8 cellular contexts compared by ENCODE assay signal in the genomic region with DNA sequence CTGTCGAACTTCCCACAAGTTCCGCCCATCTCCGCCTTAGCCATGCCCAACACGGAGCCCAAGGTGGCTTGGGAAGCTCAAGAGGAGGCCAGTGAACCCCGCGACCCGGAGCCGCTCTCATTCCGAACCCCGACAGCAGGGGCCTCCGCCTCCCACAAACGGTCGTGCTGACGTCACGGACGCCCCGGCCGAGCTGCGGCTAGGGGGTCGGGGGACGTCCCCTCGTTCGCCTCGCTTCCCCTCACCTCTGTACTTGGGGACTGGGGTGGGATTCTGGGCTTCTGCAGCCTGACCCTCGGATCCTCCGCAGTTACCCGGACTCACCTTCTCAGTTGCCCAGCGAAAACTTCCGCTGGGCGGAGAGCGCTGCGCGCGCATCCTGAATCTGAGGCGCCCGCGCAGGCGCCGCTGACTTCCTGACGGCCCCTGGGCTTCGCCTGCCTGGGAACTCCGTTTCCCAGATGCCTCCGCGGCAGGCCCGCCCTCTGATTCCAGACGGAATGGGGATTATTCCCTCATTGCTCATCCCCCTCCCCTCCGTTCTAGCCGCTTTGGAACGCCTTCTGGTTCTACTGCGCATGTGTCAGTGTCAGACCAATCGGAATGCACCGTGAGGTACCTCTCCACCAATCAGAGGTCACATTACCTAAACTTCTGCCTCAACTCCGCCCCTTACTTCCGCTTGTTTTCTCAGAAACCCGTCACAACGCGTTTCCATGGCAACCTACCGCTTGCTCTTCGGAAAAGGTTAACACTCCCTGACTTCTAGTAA. TPM values are rescaled to one million over a fixed set of nuclear protein-coding genes. Genes with fewer than 3 reads are reported as not detected.
A peak's percentile ranks its signal among the peaks of the same experiment; 100 is the strongest.
DNase-seq lines count a peak whose midpoint lies in the region; ATAC-seq and TF ChIP-seq lines count a peak whose summit lies in the region.

A gene with protein sequence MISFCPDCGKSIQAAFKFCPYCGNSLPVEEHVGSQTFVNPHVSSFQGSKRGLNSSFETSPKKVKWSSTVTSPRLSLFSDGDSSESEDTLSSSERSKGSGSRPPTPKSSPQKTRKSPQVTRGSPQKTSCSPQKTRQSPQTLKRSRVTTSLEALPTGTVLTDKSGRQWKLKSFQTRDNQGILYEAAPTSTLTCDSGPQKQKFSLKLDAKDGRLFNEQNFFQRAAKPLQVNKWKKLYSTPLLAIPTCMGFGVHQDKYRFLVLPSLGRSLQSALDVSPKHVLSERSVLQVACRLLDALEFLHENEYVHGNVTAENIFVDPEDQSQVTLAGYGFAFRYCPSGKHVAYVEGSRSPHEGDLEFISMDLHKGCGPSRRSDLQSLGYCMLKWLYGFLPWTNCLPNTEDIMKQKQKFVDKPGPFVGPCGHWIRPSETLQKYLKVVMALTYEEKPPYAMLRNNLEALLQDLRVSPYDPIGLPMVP (minus strand): TSS at position 351 of the 772 bp plus-strand sequence. CDS start 9,210 bp downstream, outside the sequence.

- H4K20me1 ChIP-seq in DOHH2 (ENCODE audit: control insufficient read depth, insufficient read depth, low read depth, low read length) (peaks cover 9% of the 10 kb centered on the region; the same call in 1 of the 2 replicates), Karpas-422 (ENCODE audit: insufficient read depth, low read depth, low read length) (no peaks in the 10 kb centered on the region)

- H3K27me3 ChIP-seq in DOHH2 (ENCODE audit: control insufficient read depth, low read length) (no peaks in the 10 kb centered on the region), Karpas-422 (ENCODE audit: low read length) (no peaks in the 10 kb centered on the region), esophagus muscularis mucosa (no peaks in the 10 kb centered on the region), muscle layer of duodenum (ENCODE audit: low read depth, low read length) (no peaks in the 10 kb centered on the region)

- peaks cover 36% of the 10 kb centered on the region for H3K4me1 ChIP-seq in DOHH2 (ENCODE audit: control insufficient read depth, low read length)
- H3K4me1 ChIP-seq in Karpas-422 (ENCODE audit: low read length) = peaks cover 29% of the 10 kb centered on the region
- peaks cover 22 to 64% (median 42%) of the 10 kb centered on the region in 4 donors for H3K4me1 ChIP-seq in esophagus muscularis mucosa
- H3K4me1 ChIP-seq in muscle layer of duodenum (ENCODE audit: control insufficient read depth in 1 of 2, insufficient read depth in 2 of 2, low read length in 2 of 2) = peaks cover 5 to 25% of the 10 kb centered on the region in 2 donors

- H3K9me2 ChIP-seq in DOHH2 (replicated peaks; ENCODE audit: control insufficient read depth, low read length) = no peaks in the 10 kb centered on the region
- H3K9me2 ChIP-seq in Karpas-422 (replicated peaks; ENCODE audit: insufficient read depth, low read length) = no peaks in the 10 kb centered on the region

- peak; percentile 51 for TF ChIP-seq POLR2A in esophagus muscularis mucosa (IDR thresholded peaks at IDR 0.05; ENCODE audit: low read depth)

- 0% methylated on average over 18 of the region's 59 CpGs for WGBS in esophagus muscularis mucosa

- H3F3A ChIP-seq in DOHH2 (ENCODE audit: control insufficient read depth, insufficient read depth) = no peaks in the 10 kb centered on the region

- H3K27ac ChIP-seq in DOHH2 (ENCODE audit: low read depth, low read length) (peak within 1 kb of the TSS; percentile 32), Karpas-422 (ENCODE audit: low read length) (peak within 1 kb of the TSS; percentile 26; the same call in 1 of the 2 replicates), esophagus muscularis mucosa (replicated peaks in 1 of 4) (peak within 1 kb of the TSS; percentile 86 to 93 (median 90)), muscle layer of duodenum (ENCODE audit: low read length) (peak within 1 kb of the TSS; percentile 86)

- TF ChIP-seq CTCF in DOHH2 (IDR thresholded peaks at IDR 0.05; ENCODE audit: low read depth, low read length, poor library complexity, severe bottlenecking) (peak; percentile 3), esophagus muscularis mucosa (IDR thresholded peaks at IDR 0.05) (peak in 1 of 3 experiments; percentile 18)

- ATAC-seq in GM21825 (IDR thresholded peaks at IDR 0.05; ENCODE audit: unreplicated experiment) = peak; percentile 72

- peak within 1 kb of the TSS; percentile 82 for H3K9ac ChIP-seq in Karpas-422 (ENCODE audit: low read length)

- H3K4me3 ChIP-seq in DOHH2 (ENCODE audit: low read length) (peak within 1 kb of the TSS; percentile 79), Karpas-422 (ENCODE audit: low read length) (peak within 1 kb of the TSS; percentile 86), esophagus muscularis mucosa (peak within 1 kb of the TSS; percentile 70 to 98 (median 82)), muscle layer of duodenum (ENCODE audit: low read depth in 1 of 2, low read length in 2 of 2) (peak within 1 kb of the TSS; percentile 52 to 81)

- no peaks in the 10 kb centered on the region for H3K9me3 ChIP-seq in DOHH2 (ENCODE audit: control insufficient read depth, insufficient read depth, low read length)
- H3K9me3 ChIP-seq in Karpas-422 (ENCODE audit: low read length) = no peaks in the 10 kb centered on the region
- H3K9me3 ChIP-seq in esophagus muscularis mucosa = no peaks in the 10 kb centered on the region
- H3K9me3 ChIP-seq in muscle layer of duodenum (ENCODE audit: control insufficient read depth in 1 of 2, low read length in 2 of 2) = no peaks in the 10 kb centered on the region

- intact Hi-C loops in esophagus muscularis mucosa (cut with DNase I) = no loop called here

- no peak for TF ChIP-seq EP300 in esophagus muscularis mucosa (IDR thresholded peaks at IDR 0.05)

- H3K79me2 ChIP-seq in DOHH2 (ENCODE audit: control insufficient read depth, low read length) = peaks cover 84% of the 10 kb centered on the region
- peaks cover 86% of the 10 kb centered on the region for H3K79me2 ChIP-seq in Karpas-422 (ENCODE audit: low read length)

- H2AFZ ChIP-seq in Karpas-422 (ENCODE audit: low read length) = peak within 1 kb of the TSS; percentile 90

- H3K36me3 ChIP-seq in DOHH2 (ENCODE audit: control insufficient read depth, low read length) = peaks cover 17% of the 10 kb centered on the region
- peaks cover 16% of the 10 kb centered on the region for H3K36me3 ChIP-seq in Karpas-422 (ENCODE audit: insufficient read depth, low read length)
- peaks cover 0 to 19% (median 12%) of the 10 kb centered on the region in 4 donors for H3K36me3 ChIP-seq in esophagus muscularis mucosa
- H3K36me3 ChIP-seq in muscle layer of duodenum (ENCODE audit: control insufficient read depth in 1 of 2, insufficient read depth in 2 of 2, low read length in 2 of 2) = peaks cover 9 to 21% of the 10 kb centered on the region in 2 donors

- peak within 1 kb of the TSS; percentile 88 for H3K4me2 ChIP-seq in DOHH2 (ENCODE audit: low read length)
- H3K4me2 ChIP-seq in Karpas-422 (ENCODE audit: low read depth, low read length, poor library complexity, severe bottlenecking) = peak within 1 kb of the TSS; percentile 85

- peak; percentile 100 for DNase-seq in Karpas-422
- peak; percentile 99 for DNase-seq in RKO (ENCODE audit: low spot score)
- peak; percentile 98 for DNase-seq in activated T-helper 1 cell treated with Interleukin-2 at 50 U/mL for 16 hours (ENCODE audit: low read depth)
- peak; percentile 99 for DNase-seq in esophagus muscularis mucosa (ENCODE audit: extremely low spot score)
- peak; percentile 97 to 99 for DNase-seq in stimulated activated CD8-positive, alpha-beta memory T cell treated with anti-CD3 and anti-CD28 coated beads, Interleukin-7, amount 100 ng/mL, for 4 hours (ENCODE audit: low read depth in 2 of 2)

RNA-seq across cellular contexts. Expression of the gene that starts here (rescaled TPM):
- 56.9 and 75.9 TPM in 2 replicates for total RNA-seq in Karpas-422 (2014; rRNA removed; shearing (Covaris generic); ENCODE audit: low replicate concordance)
- 10 to 100 TPM; 20.8 to 27.5 (median 25.5) TPM for total RNA-seq in esophagus muscularis mucosa

Comparison
In these comparisons a context has a peak if more than half of its experiments do, and no peak if none do; other contexts are left out.
1. Peak in every context shown above with its lines: DNase-seq, ATAC-seq, H3K4me3 ChIP-seq and H3K27ac ChIP-seq.
2. H3K27ac ChIP-seq: peak in every context shown above with its lines; median percentile 90 in esophagus muscularis mucosa; 86 in muscle layer of duodenum; 32 in DOHH2; 26 in Karpas-422.